In genomic region chr1:58762806-58763205, GRCh38 we compare ENCODE assay signal across 16 cellular contexts. TPM values are rescaled to one million over a fixed set of nuclear protein-coding genes. Genes with fewer than 3 reads are reported as not detected.
DNase-seq lines count a peak whose midpoint lies in the region; ATAC-seq and TF ChIP-seq lines count a peak whose summit lies in the region.
"Had no signal": no experiment of that assay in that cellular context is flagged by ENCODE, and none has a peak within 500 bp of the region (broad histone marks: within the 10 kb centered on the region; RNA-seq: fewer than 3 reads in every experiment).

No MANE protein-coding gene starts in this region.

- no peaks in the 10 kb centered on the region for H4K20me1 ChIP-seq in osteoblast (ENCODE audit: insufficient read depth, low read length)

- H2AFZ ChIP-seq in osteoblast (ENCODE audit: low read length), result no peak overlapping the region
- H2AFZ ChIP-seq: hepatocyte had no signal

- POLR2A ChIA-PET in CD8-positive, alpha-beta memory T cell (lab: Charles Lee), result no interaction called here

- H3K9me3 Mint-ChIP-seq in CD8-positive, alpha-beta memory T cell, result no peaks in the 10 kb centered on the region
- H3K9me3 Mint-ChIP-seq: activated CD4-positive, alpha-beta T cell treated with anti-CD3 and anti-CD28 coated beads, Interleukin-2, amount 10 ng/mL, durations not matched to agents 24 days and 14 days; activated T-cell treated with anti-CD3 and anti-CD28 coated beads, Interleukin-2, amount 50 U/mL, for 4 hours had no signal

- H3K9me3 ChIP-seq in SJSA1 (replicated peaks) (no peaks in the 10 kb centered on the region), osteoblast (ENCODE audit: low read depth, low read length) (no peaks in the 10 kb centered on the region)
- no peaks in the 10 kb centered on the region for H3K9me3 ChIP-seq in CD8-positive, alpha-beta memory T cell (ENCODE audit: low read length)

- no peak for TF ChIP-seq CTCF in osteoblast (IDR thresholded peaks at IDR 0.05; ENCODE audit: extremely low read depth, low read depth, low read length)

- no peaks in the 10 kb centered on the region for H3K27me3 Mint-ChIP-seq in CD8-positive, alpha-beta memory T cell

- H3K27me3 ChIP-seq in SJSA1 (replicated peaks) (no peaks in the 10 kb centered on the region), osteoblast (ENCODE audit: insufficient read depth, low read length) (no peaks in the 10 kb centered on the region)
- no peaks in the 10 kb centered on the region for H3K27me3 ChIP-seq in CD8-positive, alpha-beta memory T cell (ENCODE audit: insufficient read depth, low read length, poor library complexity, severe bottlenecking)
- H3K27me3 ChIP-seq: hepatocyte had no signal

- H3K4me3 Mint-ChIP-seq in CD8-positive, alpha-beta memory T cell, result no peak overlapping the region
- H3K4me3 Mint-ChIP-seq: activated CD4-positive, alpha-beta T cell treated with anti-CD3 and anti-CD28 coated beads, Interleukin-2, amount 10 ng/mL, durations not matched to agents 24 days and 14 days; activated naive CD8-positive, alpha-beta T cell treated with anti-CD3 and anti-CD28 coated beads, Interleukin-2, amount 10 ng/mL, durations not matched to agents 7 days and 5 days; activated T-cell treated with anti-CD3 and anti-CD28 coated beads, Interleukin-2, amount 50 U/mL, for 4 hours had no signal

- no peaks in the 10 kb centered on the region for H3K79me2 ChIP-seq in osteoblast (ENCODE audit: insufficient read depth, low read length)
- H3K79me2 ChIP-seq: hepatocyte had no signal

- H3K27ac ChIP-seq in SJSA1 (peak overlapping the region; percentile 98), osteoblast (ENCODE audit: low read depth, low read length) (peak overlapping the region; percentile 91)
- no peak overlapping the region for H3K27ac ChIP-seq in CD8-positive, alpha-beta memory T cell (ENCODE audit: low read depth, low read length)
- H3K27ac ChIP-seq: hepatocyte had no signal

- peak overlapping the region; percentile 74 for H3K4me2 ChIP-seq in osteoblast (ENCODE audit: insufficient read depth, low read length)
- H3K4me2 ChIP-seq: hepatocyte had no signal

- H3K4me1 ChIP-seq in SJSA1 (replicated peaks), result peaks cover 50% of the 10 kb centered on the region
- H3K4me1 ChIP-seq in osteoblast (ENCODE audit: insufficient read depth, low read length), result peaks cover 38% of the 10 kb centered on the region
- peaks cover under 1% of the 10 kb centered on the region for H3K4me1 ChIP-seq in CD8-positive, alpha-beta memory T cell (ENCODE audit: insufficient read depth, low read length)

- peak; percentile 68 for DNase-seq in ELR (ENCODE audit: low read depth)
- peak in 1 of 2 experiments; percentile 59 for DNase-seq in SJSA1 (ENCODE audit: low read depth in 1 of 2, low spot score in 2 of 2)
- no peak for DNase-seq in osteoblast (ENCODE audit: insufficient read length, low spot score, missing footprints)
- no peak for DNase-seq in activated CD8-positive, alpha-beta memory T cell treated with anti-CD3 and anti-CD28 coated beads for 24 hours
- DNase-seq in CD8-positive, alpha-beta memory T cell, result no peak
- no peak for DNase-seq in activated T-cell treated with anti-CD3 and anti-CD28 coated beads for 4 hours
- DNase-seq: activated CD4-positive, alpha-beta T cell treated with anti-CD3 and anti-CD28 coated beads, Interleukin-2, amount 10 ng/mL, durations not matched to agents 24 days and 14 days; activated naive CD8-positive, alpha-beta T cell treated with anti-CD3 and anti-CD28 coated beads, Interleukin-2, amount 10 ng/mL, durations not matched to agents 7 days and 5 days; activated T-cell treated with anti-CD3 and anti-CD28 coated beads, Interleukin-2, amount 50 U/mL, for 4 hours; C1 segment of cervical spinal cord; DMS79; stimulated activated CD4-positive, alpha-beta T cell treated with anti-CD3 and anti-CD28 coated beads, Interleukin-15, amount 100 ng/mL, for 24 hours had no signal

- no peak overlapping the region for H3K27ac Mint-ChIP-seq in CD8-positive, alpha-beta memory T cell
- H3K27ac Mint-ChIP-seq: activated CD4-positive, alpha-beta T cell treated with anti-CD3 and anti-CD28 coated beads, Interleukin-2, amount 10 ng/mL, durations not matched to agents 24 days and 14 days; activated naive CD8-positive, alpha-beta T cell treated with anti-CD3 and anti-CD28 coated beads, Interleukin-2, amount 10 ng/mL, durations not matched to agents 7 days and 5 days; progenitor cell of endocrine pancreas had no signal

- H3K36me3 ChIP-seq in SJSA1, result no peaks in the 10 kb centered on the region
- no peaks in the 10 kb centered on the region for H3K36me3 ChIP-seq in osteoblast (ENCODE audit: insufficient read depth, low read length)
- H3K36me3 ChIP-seq in CD8-positive, alpha-beta memory T cell (ENCODE audit: insufficient read depth, low read length), result no peaks in the 10 kb centered on the region

- ATAC-seq in esophagus mucosa (peak; percentile 71), HG02973 (IDR thresholded peaks at IDR 0.05; ENCODE audit: unreplicated experiment) (no peak)
- ATAC-seq: activated T-cell treated with anti-CD3 and anti-CD28 coated beads, Interleukin-2, amount 50 U/mL, for 4 hours had no signal

- H3K4me3 ChIP-seq in SJSA1, result no peak overlapping the region
- peak overlapping the region; percentile 18 for H3K4me3 ChIP-seq in osteoblast (ENCODE audit: insufficient read depth, low read length)
- no peak overlapping the region for H3K4me3 ChIP-seq in CD8-positive, alpha-beta memory T cell (ENCODE audit: low read length)
- H3K4me3 ChIP-seq: hepatocyte had no signal

- CTCF ChIA-PET in CD8-positive, alpha-beta memory T cell (lab: Charles Lee), result interaction anchor here (0.9 to 1.3 kb wide), 2 partner anchors 14 to 19 kb away, joined by 3 to 4 read pairs; no protein-coding TSS in a partner anchor

- H3K4me1 Mint-ChIP-seq in CD8-positive, alpha-beta memory T cell, result peaks cover 1 to 2% (median 2%) of the 10 kb centered on the region in 3 donors

- H3K36me3 Mint-ChIP-seq in CD8-positive, alpha-beta memory T cell, result no peaks in the 10 kb centered on the region

RNA-seq across cellular contexts. Expression of gene JUN, which starts 21.0 kb away (rescaled TPM):
- 80.9 and 102 TPM in 2 replicates for total RNA-seq in SJSA1 (2014; rRNA removed; shearing (Covaris generic))
- total RNA-seq in esophagus mucosa (41.7 TPM), osteoblast (46.9 and 48.9 TPM in 2 replicates)
- total RNA-seq in CD8-positive, alpha-beta memory T cell, result 10 to 100 TPM; 25.5 to 27.7 TPM
- polyA plus RNA-seq in CD8-positive, alpha-beta memory T cell, result 163 TPM
